ENCODE assay signal across 28 cellular contexts in the genomic region with DNA sequence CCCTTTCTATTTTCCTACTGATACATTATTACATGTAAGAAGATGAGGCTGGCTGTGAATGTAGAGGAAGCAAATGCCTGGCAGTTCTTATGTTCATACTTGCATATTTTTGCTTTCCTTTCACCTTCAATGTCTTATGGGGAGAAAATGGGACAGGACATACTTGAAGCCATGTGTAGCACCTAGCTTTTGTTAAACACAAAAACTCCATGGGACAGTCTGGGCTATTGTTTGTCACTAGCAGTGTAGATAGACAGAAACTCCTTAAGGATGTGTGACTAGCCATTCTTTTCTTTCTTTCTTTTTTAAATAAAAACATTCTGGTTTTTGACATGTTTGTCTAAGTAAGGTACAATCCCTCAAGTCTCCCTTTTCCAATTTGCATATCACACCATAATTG.
"Had no signal": no experiment of that assay in that cellular context is flagged by ENCODE, and none has a peak within 500 bp of the region (broad histone marks: within the 10 kb centered on the region; RNA-seq: fewer than 3 reads in every experiment).

No MANE protein-coding gene starts in this region.

- ATAC-seq: activated CD4-positive, CD25-positive, alpha-beta regulatory T cell treated with anti-CD3 and anti-CD28 coated beads, Interleukin-2, amount 50 U/mL, for 24 hours; gastrocnemius medialis; left cardiac atrium; psoas muscle; stimulated activated naive B cell treated with anti-CD40 and anti-IgM and Interleukin-4, amounts not matched to agents 10 μg/mL and 1 μg/mL and 100 μg/mL, for 72 hours had no signal

- H3K36me3 ChIP-seq: colonic mucosa, gastrocnemius medialis, right atrium auricular region, stomach, thyroid gland, upper lobe of left lung, vagina had no signal

- H3K9me3 ChIP-seq: colonic mucosa, gastrocnemius medialis, psoas muscle, right atrium auricular region, stomach, thyroid gland, upper lobe of left lung, vagina had no signal

- H3K27ac Mint-ChIP-seq: activated CD4-positive, alpha-beta memory T cell treated with anti-CD3 and anti-CD28 coated beads for 36 hours; activated CD4-positive, alpha-beta T cell treated with anti-CD3 and anti-CD28 coated beads, Interleukin-2, amount 10 ng/mL, durations not matched to agents 24 days and 14 days; activated naive CD4-positive, alpha-beta T cell treated with anti-CD3 and anti-CD28 coated beads, Interleukin-2, amount 50 U/mL, for 24 hours; activated T-helper 2 cell treated with anti-CD3 and anti-CD28 coated beads, Interferon-gamma antibody, Interleukin-2, Interleukin-4, amounts not matched to agents 10 μg/mL and 5 μg/mL and 100 μg/mL, durations not matched to agents 14 hours and 24 hours and 36 hours; stimulated activated naive B cell treated with anti-CD40 and anti-IgM and Interleukin-4, amounts not matched to agents 10 μg/mL and 1 μg/mL and 100 μg/mL, for 72 hours had no signal

- H3K4me3 Mint-ChIP-seq: activated CD4-positive, alpha-beta memory T cell treated with anti-CD3 and anti-CD28 coated beads for 36 hours; activated CD4-positive, alpha-beta T cell treated with anti-CD3 and anti-CD28 coated beads, Interleukin-2, amount 10 ng/mL, durations not matched to agents 24 days and 14 days; activated naive CD4-positive, alpha-beta T cell treated with anti-CD3 and anti-CD28 coated beads, Interleukin-2, amount 50 U/mL, for 24 hours; stimulated activated naive B cell treated with anti-CD40 and anti-IgM and Interleukin-4, amounts not matched to agents 10 μg/mL and 1 μg/mL and 100 μg/mL, for 72 hours had no signal

- DNase-seq: activated CD4-positive, alpha-beta memory T cell treated with anti-CD3 and anti-CD28 coated beads for 36 hours; activated CD4-positive, alpha-beta T cell treated with anti-CD3 and anti-CD28 coated beads, Interleukin-2, amount 10 ng/mL, durations not matched to agents 24 days and 14 days; activated CD8-positive, alpha-beta memory T cell treated with anti-CD3 and anti-CD28 coated beads, Interleukin-2, amount 50 U/mL, for 4 hours; activated T-cell treated with anti-CD3 and anti-CD28 coated beads, Interleukin-2, amount 50 U/mL, for 1 hour; cerebellar nuclear complex; colonic mucosa; effector CD8-positive, alpha-beta T cell; gastrocnemius medialis; glutamatergic neuron; psoas muscle; stimulated activated CD4-positive, alpha-beta T cell treated with anti-CD3 and anti-CD28 coated beads, Interleukin-1b, Interleukin-23, amount 100 ng/mL, for 48 hours; stimulated activated CD4-positive, alpha-beta T cell treated with anti-CD3 and anti-CD28 coated beads, Interleukin-4, amount 100 ng/mL, for 4 hours; stimulated activated CD8-positive, alpha-beta memory T cell treated with anti-CD3 and anti-CD28 coated beads, Interleukin-4, amount 100 ng/mL, for 48 hours; stimulated activated naive B cell treated with anti-CD40 and anti-IgM and Interleukin-4, amounts not matched to agents 10 μg/mL and 1 μg/mL and 100 μg/mL, for 72 hours; stomach; T-helper 9 cell; thyroid gland; upper lobe of left lung had no signal

- H3K27ac ChIP-seq: colonic mucosa, gastrocnemius medialis, hepatocyte, parathyroid adenoma, psoas muscle, right atrium auricular region, stomach, thyroid gland, upper lobe of left lung, vagina, VCaP had no signal

- H3K4me1 Mint-ChIP-seq: activated CD4-positive, alpha-beta T cell treated with anti-CD3 and anti-CD28 coated beads, Interleukin-2, amount 10 ng/mL, durations not matched to agents 24 days and 14 days had no signal

- H3K9me3 Mint-ChIP-seq: activated CD4-positive, alpha-beta T cell treated with anti-CD3 and anti-CD28 coated beads, Interleukin-2, amount 10 ng/mL, durations not matched to agents 24 days and 14 days; activated T-helper 2 cell treated with anti-CD3 and anti-CD28 coated beads, Interferon-gamma antibody, Interleukin-2, Interleukin-4, amounts not matched to agents 10 μg/mL and 5 μg/mL and 100 μg/mL, durations not matched to agents 14 hours and 24 hours and 36 hours had no signal

- H3K4me1 ChIP-seq: colonic mucosa, parathyroid adenoma, right atrium auricular region, vagina had no signal

- H3K4me3 ChIP-seq: colonic mucosa, gastrocnemius medialis, hepatocyte, psoas muscle, right atrium auricular region, smooth muscle cell, stomach, thyroid gland, upper lobe of left lung, vagina had no signal

- H3K27me3 ChIP-seq: colonic mucosa, gastrocnemius medialis, hepatocyte, right atrium auricular region, stomach, thyroid gland, upper lobe of left lung, vagina had no signal

- H3K27me3 Mint-ChIP-seq: activated CD4-positive, alpha-beta memory T cell treated with anti-CD3 and anti-CD28 coated beads for 36 hours; activated CD4-positive, alpha-beta T cell treated with anti-CD3 and anti-CD28 coated beads, Interleukin-2, amount 10 ng/mL, durations not matched to agents 24 days and 14 days; activated naive CD4-positive, alpha-beta T cell treated with anti-CD3 and anti-CD28 coated beads, Interleukin-2, amount 50 U/mL, for 24 hours; stimulated activated naive B cell treated with anti-CD40 and anti-IgM and Interleukin-4, amounts not matched to agents 10 μg/mL and 1 μg/mL and 100 μg/mL, for 72 hours had no signal
